ENCODE assay signal across 8 cellular contexts in the genomic region with DNA sequence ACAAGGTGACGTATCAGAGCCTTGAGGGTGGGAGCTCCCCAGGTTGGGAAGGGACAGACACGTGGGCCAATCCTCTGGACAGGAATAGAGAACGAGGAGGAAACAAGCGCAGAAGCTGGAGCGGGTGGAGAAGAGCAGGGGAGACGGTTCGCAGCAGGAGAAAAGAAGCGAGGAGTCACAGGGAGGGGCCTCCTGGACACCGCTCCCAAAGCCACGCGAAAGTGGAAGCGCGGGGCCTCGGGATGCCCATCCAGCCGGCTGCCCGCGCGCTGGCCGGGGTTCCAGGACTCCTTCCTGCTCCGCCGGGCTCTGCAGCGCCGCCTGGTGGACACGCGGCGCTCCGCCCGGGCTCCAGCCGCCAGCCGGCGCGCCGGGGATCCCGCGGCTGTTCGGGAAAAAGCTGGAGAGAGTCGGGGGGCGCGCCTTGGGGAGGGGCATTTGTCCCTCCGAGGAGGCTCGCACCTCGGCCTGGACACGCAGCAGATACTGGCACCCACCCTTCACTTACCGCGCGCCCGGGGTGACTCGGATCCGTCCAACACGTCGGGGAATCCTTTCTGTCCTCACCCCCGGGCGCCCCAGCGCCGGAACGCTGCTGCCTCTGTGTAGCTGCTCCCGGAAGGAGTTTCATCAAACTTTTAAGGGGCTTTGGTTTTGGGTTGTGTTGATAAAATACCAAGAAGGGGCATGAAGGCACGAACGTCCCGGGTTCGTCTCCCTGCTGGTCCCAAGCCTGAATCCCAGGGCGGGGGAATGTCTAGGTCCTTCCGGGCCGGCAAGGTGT. TPM values are rescaled to one million over a fixed set of nuclear protein-coding genes. Genes with fewer than 3 reads are reported as not detected.
A peak's percentile ranks its signal among the peaks of the same experiment; 100 is the strongest.
DNase-seq lines count a peak whose midpoint lies in the region; ATAC-seq, FAIRE-seq and TF ChIP-seq lines count a peak whose summit lies in the region.

No MANE protein-coding gene starts in this region.

- DNase-seq in GM06990 (ENCODE audit: extremely low read depth, insufficient read length) (peak; percentile 29), NCI-H2196 (lab: John Stamatoyannopoulos, UW; ENCODE audit: unreplicated experiment) (peak; percentile 54), urothelium cell line (ENCODE audit: low spot score) (no peak), NCI-H1105 (lab: John Stamatoyannopoulos, UW) (no peak), NCI-H1105 treated with DMSO at 0.1 percent for 48 hours (lab: John Stamatoyannopoulos, UW) (no peak)
- peak in 1 of 9 donors; percentile 58 for DNase-seq in naive thymus-derived CD4-positive, alpha-beta T cell

- H3K27ac ChIP-seq in naive thymus-derived CD4-positive, alpha-beta T cell (ENCODE audit: low read depth, low read length), result no peak overlapping the region

- H3K36me3 Mint-ChIP-seq in naive thymus-derived CD4-positive, alpha-beta T cell, result peaks cover 0 to 3% (median 0%) of the 10 kb centered on the region in 5 donors

- peak; percentile 47 for ATAC-seq in esophagus mucosa
- ATAC-seq in naive thymus-derived CD4-positive, alpha-beta T cell, result no peak
- no peak for ATAC-seq in HG02759 (IDR thresholded peaks at IDR 0.05; ENCODE audit: unreplicated experiment)

- peaks cover 0 to 3% (median 0%) of the 10 kb centered on the region in 11 donors for H3K9me3 Mint-ChIP-seq in naive thymus-derived CD4-positive, alpha-beta T cell

- H3K9me3 ChIP-seq in naive thymus-derived CD4-positive, alpha-beta T cell (ENCODE audit: control insufficient read depth in 2 of 3, low read length in 3 of 3), result no peaks in the 10 kb centered on the region

- intact Hi-C loops in naive thymus-derived CD4-positive, alpha-beta T cell (cut with micrococcal nuclease), result loop anchor here in 1 of 2 donors (5.0 kb wide), 1 partner anchor 98 kb away; no protein-coding TSS in a partner anchor

- 0 out of 2 replicates have a peak, but pooled peaks cover 2% of the 10 kb centered on the region for H3K27me3 ChIP-seq in GM06990 (replicated peaks; ENCODE audit: control insufficient read depth, insufficient read depth, low read length)
- H3K27me3 ChIP-seq in naive thymus-derived CD4-positive, alpha-beta T cell (ENCODE audit: control insufficient read depth in 2 of 2, insufficient read depth in 2 of 2, low read length in 2 of 2), result peaks cover 0 to 5% of the 10 kb centered on the region in 2 donors

- peaks cover 6 to 14% (median 11%) of the 10 kb centered on the region in 7 donors for H3K4me1 Mint-ChIP-seq in naive thymus-derived CD4-positive, alpha-beta T cell

- peaks cover under 1 to 2% of the 10 kb centered on the region in 2 donors for H3K4me1 ChIP-seq in naive thymus-derived CD4-positive, alpha-beta T cell (ENCODE audit: control insufficient read depth in 2 of 2, insufficient read depth in 2 of 2, low read length in 2 of 2)

- POLR2A ChIA-PET in naive thymus-derived CD4-positive, alpha-beta T cell (lab: Charles Lee), result no interaction called here

- H3K4me3 ChIP-seq in GM06990 (replicated peaks; ENCODE audit: low read depth, low read length), result no peak overlapping the region
- H3K4me3 ChIP-seq in naive thymus-derived CD4-positive, alpha-beta T cell (ENCODE audit: low read length), result no peak overlapping the region

- H3K27me3 Mint-ChIP-seq in naive thymus-derived CD4-positive, alpha-beta T cell, result peaks cover 50 to 64% (median 57%) of the 10 kb centered on the region in 5 donors

- CTCF ChIA-PET in naive thymus-derived CD4-positive, alpha-beta T cell (lab: Charles Lee), result no interaction called here

- no peak for TF ChIP-seq CTCF in GM06990 (IDR thresholded peaks at IDR 0.05; ENCODE audit: insufficient read depth, low read length, poor library complexity, severe bottlenecking)

- no peak for FAIRE-seq in urothelium cell line (lab: Jason Lieb, UNC)

- H3K4me3 Mint-ChIP-seq in naive thymus-derived CD4-positive, alpha-beta T cell, result peak overlapping the region in 7 of 10 donors; percentile 18 to 71 (median 56)

- H3K27ac Mint-ChIP-seq in naive thymus-derived CD4-positive, alpha-beta T cell, result no peak overlapping the region

- H3K36me3 ChIP-seq in GM06990 (ENCODE audit: control insufficient read depth, insufficient read depth, low read length), result no peaks in the 10 kb centered on the region
- H3K36me3 ChIP-seq in naive thymus-derived CD4-positive, alpha-beta T cell (ENCODE audit: control insufficient read depth in 2 of 3, insufficient read depth in 3 of 3, low read length in 3 of 3), result no peaks in the 10 kb centered on the region

RNA-seq across cellular contexts. Expression of a gene that starts 6.2 kb away (rescaled TPM):
- total RNA-seq in esophagus mucosa, result 18.8 TPM
- total RNA-seq in naive thymus-derived CD4-positive, alpha-beta T cell, result 1 to 10 TPM in 1 of 5 experiments, under 1 TPM in 3, not detected in 1; 0.07 to 3.6 (median 0.54) TPM
- not detected for polyA plus RNA-seq in naive thymus-derived CD4-positive, alpha-beta T cell

RNA-seq across cellular contexts. Expression of a gene that starts 36.1 kb away (rescaled TPM):
- 1.8 TPM for total RNA-seq in esophagus mucosa
- total RNA-seq in naive thymus-derived CD4-positive, alpha-beta T cell, result 10 to 100 TPM in 1 of 5 experiments, 1 to 10 TPM in 1, under 1 TPM in 1, not detected in 2; 0.57 to 14.9 (median 3.0) TPM
- polyA plus RNA-seq in naive thymus-derived CD4-positive, alpha-beta T cell, result not detected

Comparison
In these comparisons a context has a peak if more than half of its experiments do, and no peak if none do; other contexts are left out.
1. DNase-seq: peak in GM06990 (single experiment) and NCI-H2196 (single experiment); none in urothelium cell line (single experiment), NCI-H1105 (single experiment) and NCI-H1105 treated with DMSO at 0.1 percent for 48 hours (single experiment).